Comparison of ENCODE assay signal across 29 cellular contexts in the genomic region with DNA sequence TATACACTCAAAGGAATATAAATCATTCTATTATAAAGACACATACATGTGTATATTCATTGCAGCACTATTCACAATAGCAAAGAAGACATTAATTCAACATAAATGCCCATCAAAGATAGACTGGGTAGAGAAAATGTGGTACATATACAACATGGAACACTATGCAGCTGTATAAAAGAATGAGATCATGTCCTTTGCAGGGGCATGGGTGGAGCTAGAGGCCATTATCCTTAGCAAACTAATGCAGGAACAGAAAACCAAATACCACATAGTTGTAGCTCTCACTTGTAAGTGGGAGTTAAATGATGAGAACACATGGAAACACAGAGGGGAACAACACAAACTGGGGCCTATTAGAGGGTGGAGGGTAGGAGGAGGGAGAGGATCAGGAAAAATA.
"Had no signal": no experiment of that assay in that cellular context is flagged by ENCODE, and none has a peak within 500 bp of the region (broad histone marks: within the 10 kb centered on the region; RNA-seq: fewer than 3 reads in every experiment).

No MANE protein-coding gene starts in this region.

- H3K4me3 ChIP-seq: esophagus muscularis mucosa, gastrocnemius medialis, heart left ventricle had no signal

- DNase-seq: activated CD4-positive, alpha-beta memory T cell treated with anti-CD3 and anti-CD28 coated beads, Interleukin-2, amount 10 ng/mL, durations not matched to agents 7 days and 5 days; activated CD4-positive, alpha-beta T cell treated with anti-CD3 and anti-CD28 coated beads for 36 hours; activated CD4-positive, alpha-beta T cell treated with anti-CD3 and anti-CD28 coated beads, Interleukin-2, amount 10 ng/mL, durations not matched to agents 24 days and 14 days; activated CD4-positive, alpha-beta T cell treated with anti-CD3 and anti-CD28 coated beads, Interleukin-2, amount 50 U/mL, for 4 hours; activated CD4-positive, CD25-positive, alpha-beta regulatory T cell; activated CD4-positive, CD25-positive, alpha-beta regulatory T cell treated with anti-CD3 and anti-CD28 coated beads, Interleukin-2, amount 50 U/mL, for 72 hours; activated CD8-positive, alpha-beta memory T cell treated with anti-CD3 and anti-CD28 coated beads, Interleukin-2, amount 50 U/mL, for 48 hours; activated gamma-delta T cell treated with Interleukin-2 at 50 U/mL for 16 hours; activated naive CD4-positive, alpha-beta T cell treated with anti-CD3 and anti-CD28 coated beads, Interleukin-2, amount 50 U/mL, for 16 hours; activated naive CD4-positive, alpha-beta T cell treated with Interleukin-2 at 50 U/mL for 16 hours; activated T-cell treated with anti-CD3 and anti-CD28 coated beads for 4 hours; activated T-cell treated with anti-CD3 and anti-CD28 coated beads, Interleukin-2, amount 50 U/mL, for 24 hours; activated T-cell treated with anti-CD3 and anti-CD28 coated beads, Interleukin-2, amount 50 U/mL, for 72 hours; amniotic stem cell; anterior cingulate cortex; brain microvascular endothelial cell; cortex of kidney; dermis blood vessel endothelial cell; effector CD4-positive, alpha-beta T cell; effector memory CD8-positive, alpha-beta T cell; erythroblast; foreskin keratinocyte; gastrocnemius medialis; glutamatergic neuron; heart left ventricle; T-helper 2 cell had no signal

- H3K9me3 Mint-ChIP-seq: activated CD4-positive, alpha-beta memory T cell treated with anti-CD3 and anti-CD28 coated beads, Interleukin-2, amount 10 ng/mL, durations not matched to agents 7 days and 5 days; activated CD4-positive, alpha-beta T cell treated with anti-CD3 and anti-CD28 coated beads, Interleukin-2, amount 10 ng/mL, durations not matched to agents 24 days and 14 days; activated T-cell treated with anti-CD3 and anti-CD28 coated beads, Interleukin-2, amount 50 U/mL, for 24 hours; activated T-cell treated with anti-CD3 and anti-CD28 coated beads, Interleukin-2, amount 50 U/mL, for 72 hours; effector memory CD8-positive, alpha-beta T cell had no signal

- H3K27me3 Mint-ChIP-seq: activated CD4-positive, alpha-beta T cell treated with anti-CD3 and anti-CD28 coated beads for 36 hours; activated naive CD8-positive, alpha-beta T cell; activated T-cell treated with anti-CD3 and anti-CD28 coated beads, Interleukin-2, amount 50 U/mL, for 24 hours; central memory CD8-positive, alpha-beta T cell; effector memory CD8-positive, alpha-beta T cell had no signal

- H3K4me3 Mint-ChIP-seq: activated CD4-positive, alpha-beta memory T cell treated with anti-CD3 and anti-CD28 coated beads, Interleukin-2, amount 10 ng/mL, durations not matched to agents 7 days and 5 days; activated CD4-positive, alpha-beta T cell treated with anti-CD3 and anti-CD28 coated beads for 36 hours; activated CD4-positive, alpha-beta T cell treated with anti-CD3 and anti-CD28 coated beads, Interleukin-2, amount 10 ng/mL, durations not matched to agents 24 days and 14 days; activated naive CD8-positive, alpha-beta T cell; activated T-cell treated with anti-CD3 and anti-CD28 coated beads, Interleukin-2, amount 50 U/mL, for 24 hours; activated T-cell treated with anti-CD3 and anti-CD28 coated beads, Interleukin-2, amount 50 U/mL, for 72 hours; central memory CD8-positive, alpha-beta T cell; effector memory CD8-positive, alpha-beta T cell had no signal

- H3K27ac Mint-ChIP-seq: activated CD4-positive, alpha-beta memory T cell treated with anti-CD3 and anti-CD28 coated beads, Interleukin-2, amount 10 ng/mL, durations not matched to agents 7 days and 5 days; activated CD4-positive, alpha-beta T cell treated with anti-CD3 and anti-CD28 coated beads for 36 hours; activated CD4-positive, alpha-beta T cell treated with anti-CD3 and anti-CD28 coated beads, Interleukin-2, amount 10 ng/mL, durations not matched to agents 24 days and 14 days; activated naive CD8-positive, alpha-beta T cell; activated T-cell treated with anti-CD3 and anti-CD28 coated beads, Interleukin-2, amount 50 U/mL, for 24 hours; activated T-cell treated with anti-CD3 and anti-CD28 coated beads, Interleukin-2, amount 50 U/mL, for 72 hours; effector memory CD8-positive, alpha-beta T cell had no signal

- H3K27me3 ChIP-seq: brain microvascular endothelial cell, esophagus muscularis mucosa, foreskin keratinocyte, gastrocnemius medialis, heart left ventricle had no signal

- H3K27ac ChIP-seq: brain microvascular endothelial cell, esophagus muscularis mucosa, foreskin keratinocyte, heart left ventricle had no signal

- ATAC-seq: activated CD4-positive, alpha-beta T cell treated with anti-CD3 and anti-CD28 coated beads for 36 hours; activated T-cell treated with anti-CD3 and anti-CD28 coated beads, Interleukin-2, amount 50 U/mL, for 72 hours; effector memory CD8-positive, alpha-beta T cell; foreskin keratinocyte; gastrocnemius medialis; heart left ventricle had no signal

- H3K36me3 Mint-ChIP-seq: activated naive CD8-positive, alpha-beta T cell had no signal

- H3K36me3 ChIP-seq: brain microvascular endothelial cell, esophagus muscularis mucosa, gastrocnemius medialis, heart left ventricle had no signal

- H3K4me1 ChIP-seq: foreskin keratinocyte had no signal

- H3K9me3 ChIP-seq: esophagus muscularis mucosa, gastrocnemius medialis had no signal

- H3K4me1 Mint-ChIP-seq: activated CD4-positive, alpha-beta memory T cell treated with anti-CD3 and anti-CD28 coated beads, Interleukin-2, amount 10 ng/mL, durations not matched to agents 7 days and 5 days; activated CD4-positive, alpha-beta T cell treated with anti-CD3 and anti-CD28 coated beads for 36 hours; activated CD4-positive, alpha-beta T cell treated with anti-CD3 and anti-CD28 coated beads, Interleukin-2, amount 10 ng/mL, durations not matched to agents 24 days and 14 days; central memory CD8-positive, alpha-beta T cell had no signal
